Comparison of ENCODE assay signal across 8 cellular contexts in the genomic region with DNA sequence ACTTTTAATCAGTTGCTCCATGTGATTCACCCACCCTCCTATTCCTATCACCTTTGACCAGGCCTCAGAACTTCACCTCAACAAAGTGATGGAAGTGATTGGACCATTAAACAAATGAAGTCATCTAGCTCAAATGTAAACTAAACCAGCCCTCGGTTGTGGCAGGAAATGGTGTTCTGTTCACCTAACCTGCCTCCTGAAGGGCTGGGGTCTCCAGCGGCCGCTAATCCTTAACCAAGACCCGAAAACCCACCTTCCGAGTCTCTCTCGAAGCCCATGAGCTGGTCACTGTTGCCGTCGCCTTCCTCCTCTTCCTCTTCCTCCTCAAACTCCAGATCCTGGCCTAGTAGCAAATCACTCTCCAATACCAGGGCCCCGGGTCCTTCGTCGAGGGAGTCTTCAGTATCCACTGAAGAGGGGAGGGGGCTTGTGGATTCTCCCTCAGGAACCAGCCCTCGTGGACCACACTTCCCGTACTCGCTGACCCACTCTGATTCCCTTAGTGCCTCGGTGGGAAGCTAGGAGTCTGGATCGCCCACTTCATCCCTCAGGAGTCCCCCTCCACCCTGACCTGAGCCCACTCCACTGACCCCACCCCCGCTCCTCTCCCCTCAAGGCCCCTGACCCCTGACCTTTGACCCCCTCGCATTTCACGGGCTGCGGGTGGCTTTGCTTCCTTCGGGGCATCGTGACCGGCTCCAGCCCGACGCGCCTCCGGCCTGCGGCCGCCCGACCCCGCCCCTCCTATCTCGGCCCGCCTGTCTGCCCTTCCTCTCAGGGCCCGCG. TPM values are rescaled to one million over a fixed set of nuclear protein-coding genes. Genes with fewer than 3 reads are reported as not detected.
DNase-seq lines count a peak whose midpoint lies in the region; ATAC-seq and TF ChIP-seq lines count a peak whose summit lies in the region.

No MANE protein-coding gene starts in this region.

- peak; percentile 30 for ATAC-seq in HG02870 (IDR thresholded peaks at IDR 0.05; ENCODE audit: unreplicated experiment)
- ATAC-seq in psoas muscle: peak; percentile 25 to 42 (median 32)
- no peak for ATAC-seq in HG02623 (IDR thresholded peaks at IDR 0.05; ENCODE audit: unreplicated experiment)
- ATAC-seq in GM18907 (IDR thresholded peaks at IDR 0.05; ENCODE audit: unreplicated experiment): no peak

- 1% methylated on average over 23 to 35 of the region's 35 CpGs for WGBS in psoas muscle, 3 donors

- TF ChIP-seq CTCF in GM12875 (IDR thresholded peaks at IDR 0.05; ENCODE audit: borderline replicate concordance, insufficient read depth, low read depth, low read length): no peak
- no peak for TF ChIP-seq CTCF in psoas muscle (IDR thresholded peaks at IDR 0.05)

- no peaks in the 10 kb centered on the region for H3K9me3 ChIP-seq in psoas muscle

- H3K36me3 ChIP-seq in psoas muscle (ENCODE audit: insufficient read depth in 1 of 2, low read depth in 1 of 2): peaks cover 7 to 77% of the 10 kb centered on the region in 2 donors

- intact Hi-C loops in psoas muscle (cut with DNase I): no loop called here

- peak overlapping the region; percentile 96 for H3K27ac ChIP-seq in psoas muscle

- no peaks in the 10 kb centered on the region for H3K27me3 ChIP-seq in psoas muscle (ENCODE audit: insufficient read depth in 3 of 3, low read length in 2 of 3)

- H3K4me1 ChIP-seq in psoas muscle: peaks cover 11% of the 10 kb centered on the region

- H3K4me3 ChIP-seq in GM12875 (ENCODE audit: low read depth, low read length) (peak overlapping the region; percentile 57), psoas muscle (peak overlapping the region; percentile 82)

- DNase-seq in NOMO-1 treated with DMSO at 0.1 percent for 48 hours (lab: John Stamatoyannopoulos, UW; ENCODE audit: unreplicated experiment): peak; percentile 36
- DNase-seq in amygdala (lab: John Stamatoyannopoulos, UW): peak in 42 of 56 donors; percentile 34 to 89 (median 76)
- peak; percentile 48 to 88 for DNase-seq in hippocampal formation (lab: John Stamatoyannopoulos, UW)
- peak; percentile 80 to 89 for DNase-seq in psoas muscle

RNA-seq across cellular contexts. Expression of gene ZNF513, which starts 0.5 kb away (rescaled TPM):
- 10 to 100 TPM in 2 of 4 donors, 1 to 10 TPM in 2; 5.8 to 14.6 (median 8.7) TPM for total RNA-seq in psoas muscle
- polyA plus RNA-seq in psoas muscle: 10 to 100 TPM; 10.2 to 11.5 (median 10.7) TPM

RNA-seq across cellular contexts. Expression of gene SNX17, which starts 9.6 kb away (rescaled TPM):
- total RNA-seq in psoas muscle: 10 to 100 TPM; 53.9 to 73.9 (median 57.3) TPM
- polyA plus RNA-seq in psoas muscle: 10 to 100 TPM; 50.1 to 96.4 (median 94.0) TPM

RNA-seq across cellular contexts. Expression of gene EIF2B4, which starts 9.9 kb away (rescaled TPM):
- 10 to 100 TPM; 36.6 to 61.0 (median 56.3) TPM for total RNA-seq in psoas muscle
- 10 to 100 TPM; 56.1 to 72.9 (median 71.1) TPM for polyA plus RNA-seq in psoas muscle

RNA-seq across cellular contexts. Expression of gene GTF3C2, which starts 23.5 kb away (rescaled TPM):
- 10 to 100 TPM; 17.5 to 44.9 (median 31.1) TPM for total RNA-seq in psoas muscle
- 10 to 100 TPM; 21.6 to 49.4 (median 24.2) TPM for polyA plus RNA-seq in psoas muscle

RNA-seq across cellular contexts. Expression of gene PPM1G, which starts 29.4 kb away (rescaled TPM):
- 10 to 100 TPM; 44.0 to 83.6 (median 68.4) TPM for total RNA-seq in psoas muscle
- polyA plus RNA-seq in psoas muscle: 100 to 1,000 TPM in 2 of 3 donors, 10 to 100 TPM in 1; 83.4 to 167 (median 127) TPM

Comparison
In these comparisons a context has a peak if more than half of its experiments do, and no peak if none do; other contexts are left out.
1. ATAC-seq: peak in HG02870 (single experiment) and psoas muscle (4 of 4); none in HG02623 (single experiment) and GM18907 (single experiment).
2. Peak in every context shown above with its lines, with median percentiles within 50 percentile points of each other: DNase-seq.